ENCODE assay signal across 27 cellular contexts in the genomic region with DNA sequence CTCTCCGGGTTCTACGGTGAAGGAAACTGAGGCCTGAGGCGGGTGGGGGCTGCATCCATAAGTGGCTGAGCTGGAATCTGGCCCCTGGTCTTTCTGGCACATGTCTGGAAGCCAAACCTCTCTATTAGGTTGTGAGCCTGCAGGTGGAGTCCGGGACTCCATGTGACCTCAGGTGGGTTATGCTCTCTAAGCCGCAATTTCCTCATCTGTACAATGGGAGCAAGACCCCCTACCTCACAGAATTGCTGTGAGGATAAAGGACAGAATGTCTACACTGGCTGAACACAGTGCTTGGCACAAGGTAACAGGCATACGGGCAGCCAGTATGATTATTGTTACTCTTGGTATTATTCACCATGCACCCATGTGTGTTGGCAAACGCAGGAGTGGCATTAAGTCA. TPM values are rescaled to one million over a fixed set of nuclear protein-coding genes. Genes with fewer than 3 reads are reported as not detected.
"Had no signal": no experiment of that assay in that cellular context is flagged by ENCODE, and none has a peak within 500 bp of the region (broad histone marks: within the 10 kb centered on the region; RNA-seq: fewer than 3 reads in every experiment).

No MANE protein-coding gene starts in this region.

- DNase-seq: activated B cell treated with CpG ODN at 0.5 μM for 24 hours; activated CD4-positive, alpha-beta T cell treated with anti-CD3 and anti-CD28 coated beads for 4 hours; activated CD4-positive, alpha-beta T cell treated with anti-CD3 and anti-CD28 coated beads, Interleukin-2, amount 50 U/mL, for 48 hours; activated CD8-positive, alpha-beta memory T cell treated with anti-CD3 and anti-CD28 coated beads, Interleukin-2, amount 50 U/mL, for 48 hours; activated effector memory CD4-positive, alpha-beta T cell treated with Interleukin-2 at 50 U/mL for 16 hours; activated naive CD4-positive, alpha-beta T cell treated with anti-CD3 and anti-CD28 coated beads for 36 hours; activated naive CD8-positive, alpha-beta T cell treated with anti-CD3 and anti-CD28 coated beads, Interleukin-2, amount 10 ng/mL, durations not matched to agents 7 days and 5 days; activated T-cell treated with anti-CD3 and anti-CD28 coated beads, Interleukin-2, amount 50 U/mL, for 4 hours; amniotic stem cell; erythroblast; foreskin fibroblast; heart right ventricle; islet precursor cell; left colon; mesendoderm; naive B cell; retina; stimulated activated CD4-positive, alpha-beta T cell treated with anti-CD3 and anti-CD28 coated beads, Interleukin-2, amount 100 ng/mL, for 48 hours; stimulated activated CD8-positive, alpha-beta memory T cell treated with anti-CD3 and anti-CD28 coated beads, Interleukin-4, amount 100 ng/mL, for 48 hours; stimulated activated naive B cell treated with anti-CD40 and anti-IgM and Interleukin-4, amounts not matched to agents 10 μg/mL and 1 μg/mL and 100 μg/mL, for 72 hours; testis; trophoblast cell had no signal

- ATAC-seq: activated T-cell treated with anti-CD3 and anti-CD28 coated beads, Interleukin-2, amount 50 U/mL, for 4 hours; heart right ventricle; left colon; stimulated activated naive B cell treated with anti-CD40 and anti-IgM and Interleukin-4, amounts not matched to agents 10 μg/mL and 1 μg/mL and 100 μg/mL, for 72 hours had no signal

- H3K9me3 Mint-ChIP-seq: activated B cell treated with CpG ODN at 0.5 μM for 24 hours; activated naive CD4-positive, alpha-beta T cell treated with anti-CD3 and anti-CD28 coated beads for 36 hours; activated naive CD8-positive, alpha-beta T cell treated with anti-CD3 and anti-CD28 coated beads, Interleukin-2, amount 10 ng/mL, durations not matched to agents 7 days and 5 days; activated T-cell treated with anti-CD3 and anti-CD28 coated beads, Interleukin-2, amount 50 U/mL, for 4 hours; naive B cell; neural crest cell; stimulated activated naive B cell treated with anti-CD40 and anti-IgM and Interleukin-4, amounts not matched to agents 10 μg/mL and 1 μg/mL and 100 μg/mL, for 72 hours had no signal

- H3K27ac ChIP-seq: cardiac muscle cell, testis, vagina had no signal

- H3K27me3 ChIP-seq: cardiac muscle cell, testis, vagina had no signal

- H3K9me3 ChIP-seq: heart right ventricle, testis, vagina had no signal

- H3K36me3 Mint-ChIP-seq: activated naive CD8-positive, alpha-beta T cell treated with anti-CD3 and anti-CD28 coated beads, Interleukin-2, amount 10 ng/mL, durations not matched to agents 7 days and 5 days; naive B cell; stimulated activated naive B cell treated with anti-CD40 and anti-IgM and Interleukin-4, amounts not matched to agents 10 μg/mL and 1 μg/mL and 100 μg/mL, for 72 hours had no signal

- H3K27me3 Mint-ChIP-seq: progenitor cell of endocrine pancreas had no signal

- H3K4me3 ChIP-seq: cardiac muscle cell, heart right ventricle, testis, vagina had no signal

- H3K4me3 Mint-ChIP-seq: activated B cell treated with CpG ODN at 0.5 μM for 24 hours; activated naive CD4-positive, alpha-beta T cell treated with anti-CD3 and anti-CD28 coated beads for 36 hours; activated naive CD8-positive, alpha-beta T cell treated with anti-CD3 and anti-CD28 coated beads, Interleukin-2, amount 10 ng/mL, durations not matched to agents 7 days and 5 days; activated T-cell treated with anti-CD3 and anti-CD28 coated beads, Interleukin-2, amount 50 U/mL, for 4 hours; naive B cell; stimulated activated naive B cell treated with anti-CD40 and anti-IgM and Interleukin-4, amounts not matched to agents 10 μg/mL and 1 μg/mL and 100 μg/mL, for 72 hours had no signal

- H3K27ac Mint-ChIP-seq: activated B cell treated with CpG ODN at 0.5 μM for 24 hours; activated naive CD4-positive, alpha-beta T cell treated with anti-CD3 and anti-CD28 coated beads for 36 hours; activated naive CD8-positive, alpha-beta T cell treated with anti-CD3 and anti-CD28 coated beads, Interleukin-2, amount 10 ng/mL, durations not matched to agents 7 days and 5 days; naive B cell; progenitor cell of endocrine pancreas; stimulated activated naive B cell treated with anti-CD40 and anti-IgM and Interleukin-4, amounts not matched to agents 10 μg/mL and 1 μg/mL and 100 μg/mL, for 72 hours had no signal

RNA-seq across cellular contexts. Expression of a gene that starts 6.7 kb away (rescaled TPM):
- total RNA-seq: activated B cell treated with CpG ODN at 0.5 μM for 24 hours; activated CD8-positive, alpha-beta memory T cell treated with anti-CD3 and anti-CD28 coated beads for 36 hours; activated naive CD8-positive, alpha-beta T cell treated with anti-CD3 and anti-CD28 coated beads, Interleukin-2, amount 10 ng/mL, durations not matched to agents 7 days and 5 days had no signal
